Comparison of ENCODE assay signal across 1 cellular context in genomic region chr2:71785550-71785951, GRCh38.
TF ChIP-seq lines count a peak whose summit lies in the region.

No MANE protein-coding gene starts in this region.

TF ChIP-seq in IMR-90, 13 proteins besides CTCF, POLR2A, EP300 and RAD21 (continued from another document):
- TF ChIP-seq MXI1 (IDR thresholded peaks at IDR 0.05; ENCODE audit: borderline replicate concordance, low read depth, low read length) (no peak), MAZ (IDR thresholded peaks at IDR 0.05; ENCODE audit: borderline replicate concordance, low read depth, low read length) (no peak), NFE2L2 (IDR thresholded peaks at IDR 0.05; ENCODE audit: low read depth, low read length) (no peak), RCOR1 (IDR thresholded peaks at IDR 0.05; ENCODE audit: insufficient replicate concordance, low read length) (no peak), CHD1 (IDR thresholded peaks at IDR 0.05; ENCODE audit: low read depth, low read length) (no peak), BHLHE40 (IDR thresholded peaks at IDR 0.05; ENCODE audit: low read depth, low read length) (no peak), USF2 (IDR thresholded peaks at IDR 0.05; ENCODE audit: low read depth, low read length) (no peak)
